8 cellular contexts compared by ENCODE assay signal in the genomic region with DNA sequence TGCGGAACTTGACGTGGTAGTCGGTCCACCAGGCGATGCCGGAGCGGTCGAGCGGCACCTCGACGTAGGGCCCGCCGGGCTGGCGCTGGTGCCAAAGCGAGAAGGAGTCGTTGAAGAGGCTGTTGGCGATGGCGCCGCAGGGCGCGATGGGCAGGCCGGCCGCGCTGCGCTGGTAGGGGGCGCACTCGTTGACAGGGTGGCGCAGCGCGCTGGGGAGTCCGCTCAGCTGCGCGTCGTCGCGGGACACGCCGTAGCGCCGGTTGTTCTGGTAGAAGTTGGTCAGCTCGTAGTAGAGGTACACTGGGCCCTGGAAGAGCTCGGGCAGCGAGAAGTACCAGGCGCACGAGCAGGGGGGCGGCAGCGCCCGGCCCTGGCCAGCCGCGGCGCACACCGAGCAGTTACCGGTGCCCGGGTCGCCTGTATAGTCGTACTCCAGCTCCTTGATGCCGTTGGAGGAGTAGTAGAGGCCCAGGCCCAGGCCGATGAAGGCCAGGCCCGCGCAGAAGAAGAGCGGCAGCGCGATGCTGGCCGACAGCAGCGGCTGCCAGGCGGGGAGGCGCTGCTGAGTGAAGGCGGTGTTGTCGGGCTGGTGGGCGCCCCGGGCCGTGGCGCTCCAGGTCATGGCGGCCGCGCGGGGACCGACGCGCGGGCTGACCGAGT. TPM values are rescaled to one million over a fixed set of nuclear protein-coding genes. Genes with fewer than 3 reads are reported as not detected.
A peak's percentile ranks its signal among the peaks of the same experiment; 100 is the strongest.
DNase-seq lines count a peak whose midpoint lies in the region; ATAC-seq and TF ChIP-seq lines count a peak whose summit lies in the region.

No MANE protein-coding gene starts in this region.

- ATAC-seq in HG03066 (IDR thresholded peaks at IDR 0.05; ENCODE audit: low read depth, unreplicated experiment) (peak; percentile 62), left lung (peak; percentile 83), GM18517 (IDR thresholded peaks at IDR 0.05; ENCODE audit: unreplicated experiment) (no peak)

- H3K9me3 Mint-ChIP-seq in chondrocyte (ENCODE audit: low read depth), result no peaks in the 10 kb centered on the region

- peaks cover 0 to 21% of the 10 kb centered on the region in 2 donors for H3K4me1 ChIP-seq in left lung

- H3K27me3 Mint-ChIP-seq in chondrocyte (ENCODE audit: low read depth), result no peaks in the 10 kb centered on the region

- H3K4me3 ChIP-seq in AG04449 (ENCODE audit: low read depth, low read length), result peak overlapping the region; percentile 45
- H3K4me3 ChIP-seq in left lung, result peak overlapping the region; percentile 55 to 67

- peaks cover 2 to 41% of the 10 kb centered on the region in 2 donors for H3K27me3 ChIP-seq in left lung

- H3K36me3 ChIP-seq in left lung, result no peaks in the 10 kb centered on the region

- peak overlapping the region; percentile 90 for H3K27ac Mint-ChIP-seq in chondrocyte (ENCODE audit: unreplicated experiment)

- TF ChIP-seq CTCF in AG04449 (IDR thresholded peaks at IDR 0.05; ENCODE audit: insufficient read depth, low read length, missing control alignments) (peak; percentile 45), chondrocyte (IDR thresholded peaks at IDR 0.05) (peak; percentile 81), left lung (IDR thresholded peaks at IDR 0.05) (peak; percentile 39 to 59)

- H3K4me1 Mint-ChIP-seq in chondrocyte (ENCODE audit: low read depth), result peaks cover 46% of the 10 kb centered on the region

- CTCF ChIA-PET in AG04449 (lab: Yijun Ruan, JAX), result interaction anchor here (0.8 to 9.3 kb wide), 6 partner anchors 12 to 933 kb away, joined by 3 to 97 read pairs (median 5); no protein-coding TSS in a partner anchor

- no peaks in the 10 kb centered on the region for H3K9me3 ChIP-seq in left lung

- POLR2A ChIA-PET in AG04449 (lab: Yijun Ruan, JAX), result interaction anchor here (0.7 to 1.1 kb wide), 2 partner anchors 1032 to 1097 kb away, joined by 3 read pairs; a partner anchor contains a TSS

- DNase-seq in AG04449 (ENCODE audit: low read depth, low spot score) (no peak), chondrocyte (ENCODE audit: low spot score) (no peak), left lung (peak; percentile 67 to 91), occipital lobe (lab: John Stamatoyannopoulos, UW) (no peak)
- DNase-seq in activated CD4-positive, alpha-beta T cell treated with anti-CD3 and anti-CD28 coated beads for 1 hour, result peak; percentile 73
- peak; percentile 85 for DNase-seq in stimulated activated CD4-positive, alpha-beta T cell treated with anti-CD3 and anti-CD28 coated beads, Interleukin-4, amount 100 ng/mL, for 1 hour

- peak overlapping the region; percentile 81 for H3K4me3 Mint-ChIP-seq in chondrocyte (ENCODE audit: unreplicated experiment)

- H3K27ac ChIP-seq in left lung, result peak overlapping the region; percentile 88 to 97

- intact Hi-C loops in left lung (cut with DNase I), result no loop called here

- peaks cover 1% of the 10 kb centered on the region for H3K36me3 Mint-ChIP-seq in chondrocyte (ENCODE audit: low read depth)

RNA-seq across cellular contexts. Expression of a gene that starts 0.5 kb away (rescaled TPM):
- total RNA-seq in chondrocyte (2.7 to 9.3 TPM (median 7.9 TPM) in 3 replicates), left lung (10 to 100 TPM; 15.7 to 20.9 TPM), occipital lobe (0.16 TPM)

RNA-seq across cellular contexts. Expression of a gene that starts 40.7 kb away (rescaled TPM):
- 9.7 to 13.4 TPM (median 10.6 TPM) in 3 replicates for total RNA-seq in chondrocyte
- 10 to 100 TPM; 35.2 to 48.8 TPM for total RNA-seq in left lung
- total RNA-seq in occipital lobe, result 21.2 TPM

Comparison
In these comparisons a context has a peak if more than half of its experiments do, and no peak if none do; other contexts are left out.
1. DNase-seq: peak in activated CD4-positive, alpha-beta T cell treated with anti-CD3 and anti-CD28 coated beads for 1 hour (single experiment), left lung (2 of 2) and stimulated activated CD4-positive, alpha-beta T cell treated with anti-CD3 and anti-CD28 coated beads, Interleukin-4, amount 100 ng/mL, for 1 hour (single experiment); none in AG04449 (single experiment), chondrocyte (single experiment) and occipital lobe (single experiment).
2. Peak in every context shown above with its lines, with median percentiles within 50 percentile points of each other: CTCF ChIP-seq.